8 cellular contexts compared by ENCODE assay signal in genomic region chr14:64540208-64541202, GRCh38. TPM values are rescaled to one million over a fixed set of nuclear protein-coding genes. Genes with fewer than 3 reads are reported as not detected.
DNase-seq lines count a peak whose midpoint lies in the region; ATAC-seq and TF ChIP-seq lines count a peak whose summit lies in the region.

Gene HSPA2, plus strand, starts transcription at chr14:64540741. Its CDS starts 109 bp downstream, at chr14:64540850.

- H3K27me3 ChIP-seq in HUES48 (ENCODE audit: control insufficient read depth, insufficient read depth, low read length) (peaks cover 25% of the 10 kb centered on the region), Peyer's patch (no peaks in the 10 kb centered on the region)

- intact Hi-C loops in activated T-helper 2 cell treated with anti-CD3 and anti-CD28 coated beads, Interferon-gamma antibody, Interleukin-2, Interleukin-4, amounts not matched to agents 10 μg/mL and 5 μg/mL and 100 μg/mL, durations not matched to agents 14 hours and 24 hours and 36 hours (cut with micrococcal nuclease): loop anchor here (1.0 to 5.0 kb wide), 5 partner anchors 9 to 162 kb away; partner anchors contain the start of genes PLEKHG3, PPP1R36 and ZBTB25

- H3K9me3 Mint-ChIP-seq in activated T-helper 2 cell treated with anti-CD3 and anti-CD28 coated beads, Interferon-gamma antibody, Interleukin-2, Interleukin-4, amounts not matched to agents 10 μg/mL and 5 μg/mL and 100 μg/mL, durations not matched to agents 14 hours and 24 hours and 36 hours: peaks cover 8% of the 10 kb centered on the region
- peaks cover 0 to 13% (median 8%) of the 10 kb centered on the region in 9 donors for H3K9me3 Mint-ChIP-seq in naive thymus-derived CD8-positive, alpha-beta T cell

- POLR2A ChIA-PET in naive thymus-derived CD8-positive, alpha-beta T cell (lab: Charles Lee): interaction anchor here (0.7 to 4.2 kb wide), 9 partner anchors 8 to 1143 kb away, joined by 3 to 24 read pairs (median 5); partner anchors contain the start of gene ZBTB1

- H3K4me1 ChIP-seq in HUES48 (ENCODE audit: control insufficient read depth, insufficient read depth, low read length) (peaks cover 23% of the 10 kb centered on the region), Peyer's patch (peaks cover 0 to 12% (median 3%) of the 10 kb centered on the region in 4 donors)

- peak within 1 kb of the TSS; percentile 93 for H3K4me3 Mint-ChIP-seq in activated T-helper 2 cell treated with anti-CD3 and anti-CD28 coated beads, Interferon-gamma antibody, Interleukin-2, Interleukin-4, amounts not matched to agents 10 μg/mL and 5 μg/mL and 100 μg/mL, durations not matched to agents 14 hours and 24 hours and 36 hours (ENCODE audit: low read depth)
- H3K4me3 Mint-ChIP-seq in naive thymus-derived CD8-positive, alpha-beta T cell: peak within 1 kb of the TSS; percentile 94 to 99 (median 97)

- H3K27ac Mint-ChIP-seq in activated T-helper 2 cell treated with anti-CD3 and anti-CD28 coated beads, Interferon-gamma antibody, Interleukin-2, Interleukin-4, amounts not matched to agents 10 μg/mL and 5 μg/mL and 100 μg/mL, durations not matched to agents 14 hours and 24 hours and 36 hours: peak within 1 kb of the TSS; percentile 78
- H3K27ac Mint-ChIP-seq in naive thymus-derived CD8-positive, alpha-beta T cell: peak within 1 kb of the TSS; percentile 84 to 96 (median 92)

- peaks cover 14% of the 10 kb centered on the region for H3K36me3 Mint-ChIP-seq in activated T-helper 2 cell treated with anti-CD3 and anti-CD28 coated beads, Interferon-gamma antibody, Interleukin-2, Interleukin-4, amounts not matched to agents 10 μg/mL and 5 μg/mL and 100 μg/mL, durations not matched to agents 14 hours and 24 hours and 36 hours (ENCODE audit: low read depth)
- no peaks in the 10 kb centered on the region for H3K36me3 Mint-ChIP-seq in naive thymus-derived CD8-positive, alpha-beta T cell

- H3K36me3 ChIP-seq in HUES48 (ENCODE audit: control insufficient read depth, insufficient read depth, low read length) (no peaks in the 10 kb centered on the region), Peyer's patch (no peaks in the 10 kb centered on the region)

- H3K4me3 ChIP-seq in HUES48 (ENCODE audit: low read depth, low read length): peak within 1 kb of the TSS; percentile 74
- peak within 1 kb of the TSS; percentile 57 to 69 (median 64) for H3K4me3 ChIP-seq in Peyer's patch

- H3K27ac ChIP-seq in HUES48 (ENCODE audit: low read depth, low read length): peak within 1 kb of the TSS; percentile 96
- peak within 1 kb of the TSS; percentile 69 to 91 (median 84) for H3K27ac ChIP-seq in Peyer's patch

- peak; percentile 93 for DNase-seq in CMK (ENCODE audit: low read depth)
- peak; percentile 94 to 99 (median 99) for DNase-seq in Peyer's patch
- peak; percentile 95 for DNase-seq in activated T-helper 2 cell treated with anti-CD3 and anti-CD28 coated beads, Interferon-gamma antibody, Interleukin-2, Interleukin-4, amounts not matched to agents 10 μg/mL and 5 μg/mL and 100 μg/mL, durations not matched to agents 14 hours and 24 hours and 36 hours (ENCODE audit: low spot score)
- peak; percentile 99 for DNase-seq in fibroblast of peridontal ligament (ENCODE audit: extremely low read depth)
- DNase-seq in naive thymus-derived CD8-positive, alpha-beta T cell: peak; percentile 86 to 95 (median 90)
- peak; percentile 87 to 98 (median 92) for DNase-seq in stimulated activated naive CD4-positive, alpha-beta T cell (lab: John Stamatoyannopoulos, UW)

- ATAC-seq in GM21381 (IDR thresholded peaks at IDR 0.05; ENCODE audit: unreplicated experiment): peak; percentile 92
- ATAC-seq in naive thymus-derived CD8-positive, alpha-beta T cell: peak; percentile 89 to 90

- peak; percentile 88 to 93 for TF ChIP-seq POLR2A in Peyer's patch (IDR thresholded peaks at IDR 0.05)

- peaks cover 27% of the 10 kb centered on the region for H3K4me1 Mint-ChIP-seq in activated T-helper 2 cell treated with anti-CD3 and anti-CD28 coated beads, Interferon-gamma antibody, Interleukin-2, Interleukin-4, amounts not matched to agents 10 μg/mL and 5 μg/mL and 100 μg/mL, durations not matched to agents 14 hours and 24 hours and 36 hours (ENCODE audit: low read depth)
- H3K4me1 Mint-ChIP-seq in naive thymus-derived CD8-positive, alpha-beta T cell: peaks cover 19 to 38% (median 31%) of the 10 kb centered on the region in 4 donors

- peaks cover 6% of the 10 kb centered on the region for H3K9me3 ChIP-seq in HUES48 (ENCODE audit: control insufficient read depth, insufficient read depth, low read length)
- peaks cover 0 to 7% (median 3%) of the 10 kb centered on the region in 4 donors for H3K9me3 ChIP-seq in Peyer's patch

- peak within 1 kb of the TSS; percentile 80 for H3K9ac ChIP-seq in HUES48 (ENCODE audit: low read depth, low read length)

- peaks cover 42% of the 10 kb centered on the region for H3K27me3 Mint-ChIP-seq in activated T-helper 2 cell treated with anti-CD3 and anti-CD28 coated beads, Interferon-gamma antibody, Interleukin-2, Interleukin-4, amounts not matched to agents 10 μg/mL and 5 μg/mL and 100 μg/mL, durations not matched to agents 14 hours and 24 hours and 36 hours (ENCODE audit: low read depth)
- H3K27me3 Mint-ChIP-seq in naive thymus-derived CD8-positive, alpha-beta T cell: peaks cover 0 to 11% (median 1%) of the 10 kb centered on the region in 5 donors

- peak; percentile 60 to 97 (median 90) for TF ChIP-seq CTCF in Peyer's patch (IDR thresholded peaks at IDR 0.05)

RNA-seq across cellular contexts. Expression of gene HSPA2, which starts in this region (rescaled TPM):
- total RNA-seq in Peyer's patch: 1 to 10 TPM; 4.2 to 9.9 (median 6.8) TPM
- 6.6 and 7.1 TPM in 2 replicates for total RNA-seq in activated T-helper 2 cell treated with anti-CD3 and anti-CD28 coated beads, Interferon-gamma antibody, Interleukin-2, Interleukin-4, amounts not matched to agents 10 μg/mL and 5 μg/mL and 100 μg/mL, durations not matched to agents 14 hours and 24 hours and 36 hours
- total RNA-seq in naive thymus-derived CD8-positive, alpha-beta T cell: 1 to 10 TPM; 2.3 TPM
- 1 to 10 TPM in 1 of 3 donors, under 1 TPM in 1, not detected in 1; 0.30 to 1.2 TPM for polyA plus RNA-seq in naive thymus-derived CD8-positive, alpha-beta T cell

Comparison
In these comparisons a context has a peak if more than half of its experiments do, and no peak if none do; other contexts are left out.
1. Peak in every context shown above with its lines: DNase-seq, ATAC-seq, H3K4me3 ChIP-seq and H3K27ac ChIP-seq.